1 cellular context compared by ENCODE assay signal in genomic region chr10:7948601-7949000, GRCh38.
TF ChIP-seq lines count a peak whose summit lies in the region.

No MANE protein-coding gene starts in this region.

TF ChIP-seq in endothelial cell of umbilical vein, 7 proteins besides CTCF, POLR2A, EP300 and RAD21 (continued from another document):
- peak; percentile 56 for TF ChIP-seq FOS (IDR thresholded peaks at IDR 0.05; ENCODE audit: borderline replicate concordance, insufficient read depth, low read length)
- no peak for TF ChIP-seq JUN (IDR thresholded peaks at IDR 0.05; ENCODE audit: borderline replicate concordance, insufficient read depth, insufficient read length, low read depth)
- TF ChIP-seq, protein P1, sequence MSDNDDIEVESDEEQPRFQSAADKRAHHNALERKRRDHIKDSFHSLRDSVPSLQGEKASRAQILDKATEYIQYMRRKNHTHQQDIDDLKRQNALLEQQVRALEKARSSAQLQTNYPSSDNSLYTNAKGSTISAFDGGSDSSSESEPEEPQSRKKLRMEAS (IDR thresholded peaks at IDR 0.05; ENCODE audit: insufficient read depth, insufficient read length) = no peak
- TF ChIP-seq EZH2 (IDR thresholded peaks at IDR 0.05; ENCODE audit: borderline replicate concordance, low read depth, low read length, severe bottlenecking) = no peak
- TF ChIP-seq MYC (IDR thresholded peaks at IDR 0.05; ENCODE audit: low read depth, low read length) = no peak
